Comparison of ENCODE assay signal across 8 cellular contexts in the genomic region with DNA sequence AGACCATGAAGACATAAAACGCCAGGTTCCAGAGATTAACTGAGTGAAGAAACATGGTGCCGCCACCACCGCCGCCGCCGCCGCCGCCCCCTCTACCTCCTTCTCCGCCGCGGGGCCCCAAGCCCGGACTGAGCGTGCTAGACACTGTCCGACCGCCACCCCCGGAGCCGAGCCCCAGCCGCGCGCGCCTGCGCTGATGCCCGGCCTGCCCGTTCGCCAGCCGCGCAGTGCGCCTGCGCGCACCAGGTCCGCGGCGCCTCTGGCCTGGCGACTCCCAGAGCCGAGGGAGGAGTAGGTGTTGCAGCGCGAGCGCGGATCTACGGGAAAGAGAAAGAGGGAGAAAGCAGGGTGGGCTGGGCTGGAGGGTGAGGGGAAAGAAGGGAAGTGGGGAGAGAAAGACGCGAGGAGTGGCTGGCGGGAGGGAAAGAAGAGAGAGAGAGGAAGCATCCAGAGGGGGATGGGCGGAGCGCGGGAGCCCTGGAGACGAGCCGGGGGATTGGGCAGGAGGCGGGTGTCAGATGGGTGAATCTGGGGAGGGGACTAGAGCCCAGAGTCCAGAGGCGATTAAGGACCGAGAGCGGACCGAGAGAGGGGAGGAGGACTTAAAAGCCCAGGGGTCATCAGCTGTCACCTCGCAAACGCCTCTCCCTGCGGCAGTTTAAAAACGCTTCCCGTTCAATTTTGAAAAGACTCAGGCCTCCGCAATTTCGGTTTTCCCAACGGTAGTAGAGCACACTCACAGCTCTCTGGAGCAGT. TPM values are rescaled to one million over a fixed set of nuclear protein-coding genes. Genes with fewer than 3 reads are reported as not detected.
DNase-seq lines count a peak whose midpoint lies in the region; TF ChIP-seq lines count a peak whose summit lies in the region.

A gene with protein sequence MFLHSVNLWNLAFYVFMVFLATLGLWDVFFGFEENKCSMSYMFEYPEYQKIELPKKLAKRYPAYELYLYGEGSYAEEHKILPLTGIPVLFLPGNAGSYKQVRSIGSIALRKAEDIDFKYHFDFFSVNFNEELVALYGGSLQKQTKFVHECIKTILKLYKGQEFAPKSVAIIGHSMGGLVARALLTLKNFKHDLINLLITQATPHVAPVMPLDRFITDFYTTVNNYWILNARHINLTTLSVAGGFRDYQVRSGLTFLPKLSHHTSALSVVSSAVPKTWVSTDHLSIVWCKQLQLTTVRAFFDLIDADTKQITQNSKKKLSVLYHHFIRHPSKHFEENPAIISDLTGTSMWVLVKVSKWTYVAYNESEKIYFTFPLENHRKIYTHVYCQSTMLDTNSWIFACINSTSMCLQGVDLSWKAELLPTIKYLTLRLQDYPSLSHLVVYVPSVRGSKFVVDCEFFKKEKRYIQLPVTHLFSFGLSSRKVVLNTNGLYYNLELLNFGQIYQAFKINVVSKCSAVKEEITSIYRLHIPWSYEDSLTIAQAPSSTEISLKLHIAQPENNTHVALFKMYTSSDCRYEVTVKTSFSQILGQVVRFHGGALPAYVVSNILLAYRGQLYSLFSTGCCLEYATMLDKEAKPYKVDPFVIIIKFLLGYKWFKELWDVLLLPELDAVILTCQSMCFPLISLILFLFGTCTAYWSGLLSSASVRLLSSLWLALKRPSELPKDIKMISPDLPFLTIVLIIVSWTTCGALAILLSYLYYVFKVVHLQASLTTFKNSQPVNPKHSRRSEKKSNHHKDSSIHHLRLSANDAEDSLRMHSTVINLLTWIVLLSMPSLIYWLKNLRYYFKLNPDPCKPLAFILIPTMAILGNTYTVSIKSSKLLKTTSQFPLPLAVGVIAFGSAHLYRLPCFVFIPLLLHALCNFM (minus strand): TSS at position 146 of the 756 bp plus-strand sequence. CDS start 91 bp downstream, at position 55.

- TF ChIP-seq CTCF in LNCaP clone FGC (IDR thresholded peaks at IDR 0.05; ENCODE audit: control insufficient read depth, extremely low read depth, insufficient read depth) (no peak), fibroblast of the aortic adventitia (IDR thresholded peaks at IDR 0.05; ENCODE audit: insufficient read depth, low read length) (peak; percentile 0), nephron (IDR thresholded peaks at IDR 0.05; ENCODE audit: unreplicated experiment in 3 of 3) (no peak)

- H3K4me1 Mint-ChIP-seq in nephron, result peaks cover 26% of the 10 kb centered on the region
- H3K4me1 Mint-ChIP-seq in stimulated activated naive CD8-positive, alpha-beta T cell treated with anti-CD3 and anti-CD28 coated beads, Interleukin-15, Interleukin-2, amounts not matched to agents 100 ng/mL and 50 ng/mL, for 24 hours (ENCODE audit: low read depth), result peaks cover 39% of the 10 kb centered on the region

- peak within 1 kb of the TSS; percentile 83 to 98 (median 91) for H3K27ac Mint-ChIP-seq in nephron
- peak within 1 kb of the TSS; percentile 97 for H3K27ac Mint-ChIP-seq in stimulated activated naive CD8-positive, alpha-beta T cell treated with anti-CD3 and anti-CD28 coated beads, Interleukin-15, Interleukin-2, amounts not matched to agents 100 ng/mL and 50 ng/mL, for 24 hours

- DNase-seq in EL, result peak; percentile 94
- DNase-seq in H4 (ENCODE audit: low spot score), result peak; percentile 89
- peak; percentile 31 for DNase-seq in LNCaP clone FGC (ENCODE audit: low read depth)
- DNase-seq in RPMI8226, result peak; percentile 90
- DNase-seq in activated effector memory CD4-positive, alpha-beta T cell treated with Interleukin-2 at 50 U/mL for 16 hours, result peak; percentile 78
- DNase-seq in fibroblast of the aortic adventitia (ENCODE audit: low read depth), result peak; percentile 89

- H3K4me3 ChIP-seq in LNCaP clone FGC (ENCODE audit: low read depth, low read length) (peak within 1 kb of the TSS; percentile 87), fibroblast of the aortic adventitia (ENCODE audit: low read depth, low read length) (peak within 1 kb of the TSS; percentile 76)

- H3K36me3 Mint-ChIP-seq in nephron (ENCODE audit: low read depth), result no peaks in the 10 kb centered on the region
- H3K36me3 Mint-ChIP-seq in stimulated activated naive CD8-positive, alpha-beta T cell treated with anti-CD3 and anti-CD28 coated beads, Interleukin-15, Interleukin-2, amounts not matched to agents 100 ng/mL and 50 ng/mL, for 24 hours (ENCODE audit: low read depth), result peaks cover 6% of the 10 kb centered on the region

- no peaks in the 10 kb centered on the region for H3K27me3 Mint-ChIP-seq in nephron (ENCODE audit: low read depth)
- no peaks in the 10 kb centered on the region for H3K27me3 Mint-ChIP-seq in stimulated activated naive CD8-positive, alpha-beta T cell treated with anti-CD3 and anti-CD28 coated beads, Interleukin-15, Interleukin-2, amounts not matched to agents 100 ng/mL and 50 ng/mL, for 24 hours

- no peaks in the 10 kb centered on the region for H3K9me3 Mint-ChIP-seq in nephron
- no peaks in the 10 kb centered on the region for H3K9me3 Mint-ChIP-seq in stimulated activated naive CD8-positive, alpha-beta T cell treated with anti-CD3 and anti-CD28 coated beads, Interleukin-15, Interleukin-2, amounts not matched to agents 100 ng/mL and 50 ng/mL, for 24 hours

- H3K4me3 Mint-ChIP-seq in nephron, result peak within 1 kb of the TSS; percentile 95 to 96 (median 95)
- H3K4me3 Mint-ChIP-seq in stimulated activated naive CD8-positive, alpha-beta T cell treated with anti-CD3 and anti-CD28 coated beads, Interleukin-15, Interleukin-2, amounts not matched to agents 100 ng/mL and 50 ng/mL, for 24 hours, result peak within 1 kb of the TSS; percentile 99

RNA-seq across cellular contexts. Expression of the gene that starts here (rescaled TPM):
- total RNA-seq in H4 (2014; rRNA removed; shearing (Covaris generic)), result 1.4 and 1.6 TPM in 2 replicates
- 10.3 and 14.7 TPM in 2 replicates for total RNA-seq in fibroblast of the aortic adventitia (ENCODE audit: low replicate concordance)

Comparison
In these comparisons a context has a peak if more than half of its experiments do, and no peak if none do; other contexts are left out.
1. Peak in every context shown above with its lines: DNase-seq and H3K4me3 ChIP-seq.
2. DNase-seq: peak in every context shown above with its lines; median percentile 94 in EL; 90 in RPMI8226; 89 in H4; 89 in fibroblast of the aortic adventitia; 78 in activated effector memory CD4-positive, alpha-beta T cell treated with Interleukin-2 at 50 U/mL for 16 hours; 31 in LNCaP clone FGC.